ENCODE assay signal across 24 cellular contexts in genomic region chr4:166956484-166956883, GRCh38.
"Had no signal": no experiment of that assay in that cellular context is flagged by ENCODE, and none has a peak within 500 bp of the region (broad histone marks: within the 10 kb centered on the region; RNA-seq: fewer than 3 reads in every experiment).

No MANE protein-coding gene starts in this region.

- H3K4me1 ChIP-seq: esophagus muscularis mucosa, foreskin keratinocyte, gastroesophageal sphincter, heart right ventricle, left lung, lower lobe of right lung had no signal

- DNase-seq: dermis blood vessel endothelial cell; dorsolateral prefrontal cortex; effector CD4-positive, alpha-beta T cell; effector memory CD4-positive, alpha-beta T cell; foreskin keratinocyte; glutamatergic neuron; head of caudate nucleus; heart right ventricle; hippocampal formation; left cardiac atrium; left lung; left ventricle myocardium superior; lower lobe of right lung; mesenchymal stem cell; mucosa of descending colon had no signal

- H3K4me3 Mint-ChIP-seq: mesothelial cell of epicardium had no signal

- H3K4me3 ChIP-seq: coronary artery, dorsolateral prefrontal cortex, esophagus muscularis mucosa, gastroesophageal sphincter, heart right ventricle, left lung, lower lobe of right lung, mucosa of descending colon had no signal

- H3K4me1 Mint-ChIP-seq: mesothelial cell of epicardium had no signal

- ATAC-seq: foreskin keratinocyte, gastroesophageal sphincter, heart right ventricle, left cardiac atrium, left lung, left ventricle myocardium superior, lower lobe of right lung, mucosa of descending colon had no signal

- H3K27ac Mint-ChIP-seq: mesothelial cell of epicardium had no signal

- FAIRE-seq: colon, endothelial cell of umbilical vein, frontal cortex, islet of Langerhans, keratinocyte had no signal

- H3K36me3 ChIP-seq: esophagus muscularis mucosa, gastroesophageal sphincter, heart right ventricle, left lung, lower lobe of right lung had no signal

- H3K27me3 ChIP-seq: dorsolateral prefrontal cortex, esophagus muscularis mucosa, foreskin keratinocyte, gastroesophageal sphincter, heart right ventricle, left lung had no signal

- H3K27ac ChIP-seq: coronary artery, dorsolateral prefrontal cortex, esophagus muscularis mucosa, foreskin keratinocyte, gastroesophageal sphincter, heart right ventricle, left lung, lower lobe of right lung had no signal

- H3K9me3 ChIP-seq: gastroesophageal sphincter, lower lobe of right lung, mucosa of descending colon had no signal
